In genomic region chr10:101134299-101135127, GRCh38 we compare ENCODE assay signal across 16 cellular contexts. TPM values are rescaled to one million over a fixed set of nuclear protein-coding genes. Genes with fewer than 3 reads are reported as not detected.
A peak's percentile ranks its signal among the peaks of the same experiment; 100 is the strongest.
DNase-seq lines count a peak whose midpoint lies in the region; ATAC-seq and TF ChIP-seq lines count a peak whose summit lies in the region.
"Had no signal": no experiment of that assay in that cellular context is flagged by ENCODE, and none has a peak within 500 bp of the region (broad histone marks: within the 10 kb centered on the region; RNA-seq: fewer than 3 reads in every experiment).

No MANE protein-coding gene starts in this region.

- H3K4me3 ChIP-seq in Panc1 (ENCODE audit: low read depth in 2 of 2, low read length in 2 of 2) = peak overlapping the region; percentile 13 to 27
- H3K4me3 ChIP-seq in skeletal muscle tissue (ENCODE audit: low read length in 3 of 3) = peak overlapping the region; percentile 31 to 35 (median 35)
- H3K4me3 ChIP-seq: A549 had no signal

- H3K36me3 ChIP-seq in Panc1 (ENCODE audit: control insufficient read depth, insufficient read depth, low read length) (no peaks in the 10 kb centered on the region), skeletal muscle tissue (ENCODE audit: control insufficient read depth in 3 of 3, insufficient read depth in 3 of 3, low read length in 3 of 3) (no peaks in the 10 kb centered on the region)

- H3K27ac ChIP-seq in Panc1 (ENCODE audit: low read length) = no peak overlapping the region
- no peak overlapping the region for H3K27ac ChIP-seq in skeletal muscle tissue (ENCODE audit: low read depth, low read length)
- H3K27ac ChIP-seq: A549, KMS-11 had no signal

- peak; percentile 30 for DNase-seq in activated CD4-positive, alpha-beta T cell treated with anti-CD3 and anti-CD28 coated beads for 36 hours
- no peak for DNase-seq in activated CD4-positive, alpha-beta T cell treated with anti-CD3 and anti-CD28 coated beads, Interleukin-2, amount 50 U/mL, for 48 hours
- DNase-seq in Panc1 (ENCODE audit: low read depth, low spot score) (no peak), glutamatergic neuron (peak; percentile 81), DMS 273 treated with DMSO at 0.1 percent for 48 hours (lab: John Stamatoyannopoulos, UW) (no peak)
- DNase-seq: central memory CD4-positive, alpha-beta T cell; HFFc6; NCI-H2081 treated with DMSO at 0.1 percent for 48 hours; occipital lobe; stimulated activated CD4-positive, alpha-beta T cell treated with anti-CD3 and anti-CD28 coated beads, Interleukin-4, amount 100 ng/mL, for 1 hour had no signal

- CTCF ChIA-PET in activated CD4-positive, alpha-beta T cell treated with anti-CD3 and anti-CD28 coated beads for 36 hours (lab: Charles Lee) = interaction anchor here (0.6 to 2.1 kb wide), 6 partner anchors 8 to 85 kb away, joined by 3 to 6 read pairs (median 3); no protein-coding TSS in a partner anchor
- CTCF ChIA-PET in Panc1 (lab: Charles Lee) = interaction anchor here (1.0 kb wide), 1 partner anchor 39 kb away, joined by 3 read pairs; no protein-coding TSS in a partner anchor

- no peak for TF ChIP-seq CTCF in Panc1 (IDR thresholded peaks at IDR 0.05)
- no peak for TF ChIP-seq CTCF in glutamatergic neuron (IDR thresholded peaks at IDR 0.05; ENCODE audit: partially characterized antibody, unreplicated experiment)

- no peaks in the 10 kb centered on the region for H3K36me3 Mint-ChIP-seq in activated CD4-positive, alpha-beta T cell treated with anti-CD3 and anti-CD28 coated beads for 36 hours (ENCODE audit: low read depth)
- no peaks in the 10 kb centered on the region for H3K36me3 Mint-ChIP-seq in glutamatergic neuron (ENCODE audit: unreplicated experiment)

- intact Hi-C loops in activated CD4-positive, alpha-beta T cell treated with anti-CD3 and anti-CD28 coated beads for 36 hours (cut with DNase I, micrococcal nuclease) = loop anchor here (2.0 to 10.0 kb wide), 7 partner anchors 82 to 1600 kb away; partner anchors contain the start of genes NKX2-3 (in 2 of the 2) and PAX2 (in 1 of the 2)
- intact Hi-C loops in Panc1 (cut with micrococcal nuclease; ENCODE audit: unreplicated experiment) = no loop called here

- peaks cover 81% of the 10 kb centered on the region for H3K27me3 Mint-ChIP-seq in activated CD4-positive, alpha-beta T cell treated with anti-CD3 and anti-CD28 coated beads for 36 hours
- peaks cover 54% of the 10 kb centered on the region for H3K27me3 Mint-ChIP-seq in glutamatergic neuron (ENCODE audit: unreplicated experiment)

- peak overlapping the region in 2 of 3 donors; percentile 14 to 25 for H3K9ac ChIP-seq in skeletal muscle tissue (ENCODE audit: low read depth in 1 of 3, low read length in 3 of 3)
- H3K9ac ChIP-seq: KMS-11 had no signal

- no peaks in the 10 kb centered on the region; the same call in 1 of the 2 replicates for H3K4me1 ChIP-seq in Panc1 (ENCODE audit: control insufficient read depth, insufficient read depth, low read length)
- H3K4me1 ChIP-seq in skeletal muscle tissue (ENCODE audit: control insufficient read depth in 3 of 3, insufficient read depth in 3 of 3, low read length in 3 of 3) = peaks cover 19 to 30% (median 26%) of the 10 kb centered on the region in 3 donors
- H3K4me1 ChIP-seq: A549 had no signal

- in situ Hi-C loops in Panc1 (cut with HindIII; ENCODE audit: low pct_unique_long_range_greater_than_20kb, low sequenced_read_pairs) = no loop called here

- no peak for ATAC-seq in activated CD4-positive, alpha-beta T cell treated with anti-CD3 and anti-CD28 coated beads for 36 hours
- no peak for ATAC-seq in Panc1
- no peak for ATAC-seq in esophagus mucosa
- ATAC-seq in HG02588 (IDR thresholded peaks at IDR 0.05; ENCODE audit: unreplicated experiment) = no peak
- ATAC-seq: A549 had no signal

- BruUV-seq in Panc1 (replicated peaks; lab: Mats Ljungman, UMichigan) = no TSS peak

- H3K9me3 ChIP-seq in Panc1 (ENCODE audit: control insufficient read depth, insufficient read depth, low read depth, low read length) (no peaks in the 10 kb centered on the region), skeletal muscle tissue (ENCODE audit: control insufficient read depth in 3 of 3, low read length in 3 of 3) (no peaks in the 10 kb centered on the region)
- H3K9me3 ChIP-seq: A549 had no signal

- H3K27me3 ChIP-seq in Panc1 (ENCODE audit: control insufficient read depth, insufficient read depth, low read length) = peaks cover 11% of the 10 kb centered on the region
- peaks cover 96 to 100% (median 97%) of the 10 kb centered on the region in 3 donors for H3K27me3 ChIP-seq in skeletal muscle tissue (ENCODE audit: control insufficient read depth in 3 of 3, insufficient read depth in 3 of 3, low read length in 3 of 3)

- H3K4me3 Mint-ChIP-seq in activated CD4-positive, alpha-beta T cell treated with anti-CD3 and anti-CD28 coated beads for 36 hours = peak overlapping the region; percentile 36
- H3K4me3 Mint-ChIP-seq in glutamatergic neuron (ENCODE audit: unreplicated experiment) = peak overlapping the region; percentile 93

- no peaks in the 10 kb centered on the region for H3K9me3 Mint-ChIP-seq in activated CD4-positive, alpha-beta T cell treated with anti-CD3 and anti-CD28 coated beads for 36 hours (ENCODE audit: low read depth)
- H3K9me3 Mint-ChIP-seq in glutamatergic neuron (ENCODE audit: unreplicated experiment) = peaks cover 35% of the 10 kb centered on the region
- H3K9me3 Mint-ChIP-seq: HFFc6 had no signal

- H3K4me1 Mint-ChIP-seq in activated CD4-positive, alpha-beta T cell treated with anti-CD3 and anti-CD28 coated beads for 36 hours = peaks cover 34% of the 10 kb centered on the region
- H3K4me1 Mint-ChIP-seq in glutamatergic neuron (ENCODE audit: low read depth, unreplicated experiment) = peaks cover 34% of the 10 kb centered on the region

- no peak overlapping the region for H3K27ac Mint-ChIP-seq in activated CD4-positive, alpha-beta T cell treated with anti-CD3 and anti-CD28 coated beads for 36 hours
- peak overlapping the region; percentile 81 for H3K27ac Mint-ChIP-seq in glutamatergic neuron (ENCODE audit: unreplicated experiment)
- H3K27ac Mint-ChIP-seq: HFFc6 had no signal

- POLR2A ChIA-PET in activated CD4-positive, alpha-beta T cell treated with anti-CD3 and anti-CD28 coated beads for 36 hours (lab: Charles Lee) = interaction anchor here (0.6 kb wide), 1 partner anchor 73 kb away, joined by 3 read pairs; the partner anchor contains the start of gene KAZALD1
- POLR2A ChIA-PET in Panc1 (lab: Charles Lee) = no interaction called here

RNA-seq across cellular contexts. Expression of gene TLX1, which starts 3.4 kb away (rescaled TPM):
- not detected for total RNA-seq in activated CD4-positive, alpha-beta T cell treated with anti-CD3 and anti-CD28 coated beads for 36 hours
- total RNA-seq in Panc1 (2021; ENCODE audit: unreplicated experiment) (0.13 TPM), glutamatergic neuron (ENCODE audit: unreplicated experiment) (14.3 TPM), skeletal muscle tissue (not detected), esophagus mucosa (not detected)
- polyA plus RNA-seq in Panc1 (2012; ENCODE audit: insufficient read length) = 0.57 TPM
- total RNA-seq: HFFc6, kidney epithelial cell, occipital lobe had no signal

Comparison
In these comparisons a context has a peak if more than half of its experiments do, and no peak if none do; other contexts are left out.
1. DNase-seq: peak in activated CD4-positive, alpha-beta T cell treated with anti-CD3 and anti-CD28 coated beads for 36 hours (single experiment) and glutamatergic neuron (single experiment); none in activated CD4-positive, alpha-beta T cell treated with anti-CD3 and anti-CD28 coated beads, Interleukin-2, amount 50 U/mL, for 48 hours (0 of 2), Panc1 (single experiment) and DMS 273 treated with DMSO at 0.1 percent for 48 hours (single experiment).
2. RNA of gene TLX1, which starts 3.4 kb away (total RNA-seq): 14.3 TPM in glutamatergic neuron (single experiment); 0.13 TPM in Panc1 (single experiment), not detected in activated CD4-positive, alpha-beta T cell treated with anti-CD3 and anti-CD28 coated beads for 36 hours, not detected in skeletal muscle tissue (single experiment) and not detected in esophagus mucosa (single experiment); every median in the first group is over 10 times any median in the second.